ENCODE assay signal across 9 cellular contexts in the genomic region with DNA sequence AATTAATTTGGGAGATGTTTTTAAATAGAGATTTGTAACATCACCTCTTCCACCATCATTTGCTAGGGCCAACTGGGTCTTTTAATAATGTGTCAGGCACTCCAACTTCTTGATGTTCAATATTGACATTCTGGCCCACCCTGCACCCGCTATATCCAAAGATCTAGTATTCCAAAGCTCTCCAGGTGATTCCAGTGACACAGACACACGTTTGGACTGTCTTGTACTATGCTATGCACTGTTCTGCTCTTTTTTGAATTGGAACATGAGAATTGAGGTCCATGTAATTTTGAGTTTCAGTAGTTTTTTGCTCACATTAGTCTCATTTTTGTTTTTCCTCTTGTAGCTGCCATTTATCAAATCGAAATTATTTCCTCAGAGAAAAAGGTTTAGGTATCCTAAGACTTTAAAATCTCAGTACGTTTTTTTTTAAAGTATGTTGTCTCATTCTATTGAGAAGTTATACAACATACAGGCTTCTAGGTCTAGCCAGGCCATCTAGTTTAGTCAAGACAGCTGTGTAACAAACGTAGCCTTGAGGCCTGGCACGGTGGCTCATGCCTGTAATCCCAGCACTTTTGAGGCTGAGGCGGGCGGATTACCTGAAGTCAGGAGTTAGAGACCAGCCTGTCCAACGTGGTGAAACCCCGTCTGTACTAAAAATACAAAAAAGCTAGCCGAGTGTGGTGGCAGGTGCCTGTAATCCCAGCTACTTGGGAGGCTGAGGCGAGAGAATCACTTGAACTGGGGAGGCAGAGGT. TPM values are rescaled to one million over a fixed set of nuclear protein-coding genes. Genes with fewer than 3 reads are reported as not detected.
A peak's percentile ranks its signal among the peaks of the same experiment; 100 is the strongest.
DNase-seq lines count a peak whose midpoint lies in the region; ATAC-seq and TF ChIP-seq lines count a peak whose summit lies in the region.
"Had no signal": no experiment of that assay in that cellular context is flagged by ENCODE, and none has a peak within 500 bp of the region (broad histone marks: within the 10 kb centered on the region; RNA-seq: fewer than 3 reads in every experiment).

No MANE protein-coding gene starts in this region.

- no peaks in the 10 kb centered on the region for H3K9me3 Mint-ChIP-seq in natural killer cell treated with Interleukin-12 subunit alpha and Interleukin-12 subunit beta and Interleukin-15 and Interleukin-18, amount 100 ng/mL, for 72 hours

- CTCF ChIA-PET in AG04450 (lab: Charles Lee), result interaction anchor here (0.6 kb wide), 1 partner anchor 124 kb away, joined by 3 read pairs; no protein-coding TSS in a partner anchor

- WGBS in HUES64, result 86% methylated on average over 10 of the region's 12 CpGs

- no peak for ATAC-seq in natural killer cell treated with Interleukin-12 subunit alpha and Interleukin-12 subunit beta and Interleukin-15 and Interleukin-18, amount 100 ng/mL, for 72 hours
- ATAC-seq in GM19463 (IDR thresholded peaks at IDR 0.05; ENCODE audit: unreplicated experiment), result no peak

- no peaks in the 10 kb centered on the region; the same call in 1 of the 2 replicates for H3K9me3 ChIP-seq in AG04450 (ENCODE audit: control insufficient read depth, insufficient read depth, low read length)
- H3K9me3 ChIP-seq in HUES64 (ENCODE audit: insufficient read depth, low read depth, low read length), result no peaks in the 10 kb centered on the region

- H3K27me3 ChIP-seq in AG04450 (ENCODE audit: control insufficient read depth, insufficient read depth, low read length), result no peaks in the 10 kb centered on the region
- no peaks in the 10 kb centered on the region for H3K27me3 ChIP-seq in HUES64 (ENCODE audit: insufficient read depth, low read length)

- H3K27me3 Mint-ChIP-seq in natural killer cell treated with Interleukin-12 subunit alpha and Interleukin-12 subunit beta and Interleukin-15 and Interleukin-18, amount 100 ng/mL, for 72 hours, result no peaks in the 10 kb centered on the region

- peaks cover 5% of the 10 kb centered on the region for H3K36me3 Mint-ChIP-seq in natural killer cell treated with Interleukin-12 subunit alpha and Interleukin-12 subunit beta and Interleukin-15 and Interleukin-18, amount 100 ng/mL, for 72 hours

- H3K9ac ChIP-seq in HUES64 (ENCODE audit: low read depth, low read length), result peak overlapping the region; percentile 100

- H3K4me3 Mint-ChIP-seq in natural killer cell treated with Interleukin-12 subunit alpha and Interleukin-12 subunit beta and Interleukin-15 and Interleukin-18, amount 100 ng/mL, for 72 hours, result peak overlapping the region; percentile 96

- no peak for DNase-seq in AG04450 (ENCODE audit: low read depth, low spot score)
- DNase-seq in caudate nucleus (lab: John Stamatoyannopoulos, UW), result peak in 4 of 61 donors; percentile 2 to 10 (median 6)
- DNase-seq in natural killer cell treated with Interleukin-12 subunit alpha and Interleukin-12 subunit beta and Interleukin-15 and Interleukin-18, amount 100 ng/mL, for 72 hours (ENCODE audit: low spot score), result no peak
- DNase-seq in NCI-H128 (lab: John Stamatoyannopoulos, UW; ENCODE audit: unreplicated experiment), result no peak
- no peak for DNase-seq in stimulated activated CD4-positive, alpha-beta T cell treated with anti-CD3 and anti-CD28 coated beads, Interleukin-1b, Interleukin-23, amount 100 ng/mL, for 48 hours
- no peak for DNase-seq in activated effector memory CD4-positive, alpha-beta T cell treated with anti-CD3 and anti-CD28 coated beads, Interleukin-2, amount 50 U/mL, for 16 hours
- DNase-seq: NCI-H446 treated with DMSO at 0.1 percent for 48 hours had no signal

- peaks cover 50% of the 10 kb centered on the region for H3K4me1 ChIP-seq in HUES64 (ENCODE audit: insufficient read depth, low read length)

- POLR2A ChIA-PET in AG04450 (lab: Yijun Ruan, JAX), result interaction anchor here (0.6 to 1.1 kb wide), 5 partner anchors 15 to 213 kb away, joined by 3 to 6 read pairs (median 3); a partner anchor contains a TSS

- H3K4me3 ChIP-seq in AG04450 (ENCODE audit: low read depth, low read length), result peak overlapping the region; percentile 81
- H3K4me3 ChIP-seq in HUES64 (ENCODE audit: low read length), result peak overlapping the region; percentile 80

- no peaks in the 10 kb centered on the region for H3K36me3 ChIP-seq in HUES64 (ENCODE audit: insufficient read depth, low read length)

- H3K4me1 Mint-ChIP-seq in natural killer cell treated with Interleukin-12 subunit alpha and Interleukin-12 subunit beta and Interleukin-15 and Interleukin-18, amount 100 ng/mL, for 72 hours (ENCODE audit: low read depth in 2 of 2), result peaks cover 24 to 36% of the 10 kb centered on the region in 2 donors

- H3K27ac ChIP-seq in AG04450 (ENCODE audit: low read depth, low read length) (no peak overlapping the region), HUES64 (ENCODE audit: low read depth, low read length) (no peak overlapping the region), caudate nucleus (ENCODE audit: low read depth, low read length) (peak overlapping the region; percentile 99)

- TF ChIP-seq CTCF in AG04450 (IDR thresholded peaks at IDR 0.05; ENCODE audit: low read depth, low read length), result no peak

- H3K27ac Mint-ChIP-seq in natural killer cell treated with Interleukin-12 subunit alpha and Interleukin-12 subunit beta and Interleukin-15 and Interleukin-18, amount 100 ng/mL, for 72 hours, result no peak overlapping the region

RNA-seq across cellular contexts. Expression of a gene that starts 3.1 kb away (rescaled TPM):
- polyA plus RNA-seq in AG04450 (2011; rRNA removed), result 5.8 and 7.0 TPM in 2 replicates
- 10.1 and 11.9 TPM in 2 replicates for polyA minus RNA-seq in AG04450 (2011; rRNA and poly(A)+ RNA removed)
- 7.2 TPM for polyA plus RNA-seq in HUES64 (2013, experiment 1 of 2)
- polyA plus RNA-seq in HUES64 (2013, experiment 2 of 2), result 7.7 TPM
- total RNA-seq in natural killer cell treated with Interleukin-12 subunit alpha and Interleukin-12 subunit beta and Interleukin-15 and Interleukin-18, amount 100 ng/mL, for 72 hours, result 10 to 100 TPM; 13.5 to 13.9 TPM

RNA-seq across cellular contexts. Expression of a gene that starts 39.0 kb away (rescaled TPM):
- 19.6 and 21.7 TPM in 2 replicates for polyA plus RNA-seq in AG04450 (2011; rRNA removed)
- polyA minus RNA-seq in AG04450 (2011; rRNA and poly(A)+ RNA removed), result 15.6 and 17.7 TPM in 2 replicates
- 26.3 TPM for polyA plus RNA-seq in HUES64 (2013, experiment 1 of 2)
- polyA plus RNA-seq in HUES64 (2013, experiment 2 of 2), result 25.5 TPM
- total RNA-seq in natural killer cell treated with Interleukin-12 subunit alpha and Interleukin-12 subunit beta and Interleukin-15 and Interleukin-18, amount 100 ng/mL, for 72 hours, result 10 to 100 TPM; 28.8 to 32.6 TPM
